In the genomic region with DNA sequence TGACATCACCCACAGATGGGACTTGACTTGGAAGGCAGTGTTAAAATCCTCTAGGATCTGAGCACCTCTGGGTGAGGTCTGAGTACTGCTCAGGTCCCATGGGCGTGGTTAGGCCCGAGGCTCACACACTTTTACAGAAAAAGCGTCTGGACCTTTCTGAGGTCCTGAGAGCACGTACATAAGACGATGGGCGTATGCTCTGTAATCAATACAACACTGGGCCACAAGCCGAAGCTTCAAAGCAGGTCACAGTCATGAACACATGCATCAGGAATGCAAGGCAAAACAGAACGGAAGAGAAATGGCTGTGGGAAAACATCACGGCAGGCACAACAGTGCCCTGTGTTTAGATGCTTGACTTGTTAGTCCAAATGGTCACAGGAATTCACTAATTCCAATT, we compare ENCODE assay signal across 15 cellular contexts.
A peak's percentile ranks its signal among the peaks of the same experiment; 100 is the strongest.
DNase-seq lines count a peak whose midpoint lies in the region; ATAC-seq, FAIRE-seq and TF ChIP-seq lines count a peak whose summit lies in the region.
"Had no signal": no experiment of that assay in that cellular context is flagged by ENCODE, and none has a peak within 500 bp of the region (broad histone marks: within the 10 kb centered on the region; RNA-seq: fewer than 3 reads in every experiment).

No MANE protein-coding gene starts in this region.

- no peak overlapping the region for H3K9ac ChIP-seq in smooth muscle cell (ENCODE audit: low read depth)

- TF ChIP-seq CTCF in foreskin fibroblast (IDR thresholded peaks at IDR 0.05; ENCODE audit: low read depth, low read length) (no peak), smooth muscle cell (IDR thresholded peaks at IDR 0.05; ENCODE audit: borderline replicate concordance, insufficient read depth, poor library complexity, severe bottlenecking) (no peak)

- intact Hi-C loops in activated CD4-positive, alpha-beta memory T cell treated with anti-CD3 and anti-CD28 coated beads for 36 hours (cut with micrococcal nuclease): no loop called here

- no peak for ATAC-seq in GM19397 (IDR thresholded peaks at IDR 0.05; ENCODE audit: unreplicated experiment)
- ATAC-seq: left colon had no signal

- no peak for TF ChIP-seq POLR2A in GM12891 (IDR thresholded peaks at IDR 0.05; ENCODE audit: low read depth, low read length)

- peaks cover 5% of the 10 kb centered on the region for H4K20me1 ChIP-seq in smooth muscle cell (ENCODE audit: low read depth)

- H3K4me1 ChIP-seq in smooth muscle cell (ENCODE audit: low read depth): no peaks in the 10 kb centered on the region

- H2AFZ ChIP-seq in smooth muscle cell (ENCODE audit: low read depth): no peak overlapping the region

- H3K4me3 ChIP-seq in foreskin fibroblast (ENCODE audit: low read depth in 1 of 2, low read length in 2 of 2) (no peak overlapping the region), smooth muscle cell (no peak overlapping the region)
- H3K4me3 ChIP-seq: thoracic aorta had no signal

- H3K27me3 ChIP-seq in smooth muscle cell (ENCODE audit: low read depth): no peaks in the 10 kb centered on the region

- H3K4me1 Mint-ChIP-seq in activated CD4-positive, alpha-beta memory T cell treated with anti-CD3 and anti-CD28 coated beads for 36 hours (ENCODE audit: low read depth): peaks cover 15% of the 10 kb centered on the region
- H3K4me1 Mint-ChIP-seq: neural crest cell had no signal

- WGBS in smooth muscle cell (ENCODE audit: low lambda C conversion rate): 45% methylated on average over 9 of the region's 9 CpGs

- peaks cover 59% of the 10 kb centered on the region for H3K36me3 Mint-ChIP-seq in activated CD4-positive, alpha-beta memory T cell treated with anti-CD3 and anti-CD28 coated beads for 36 hours

- FAIRE-seq in GM12891 (lab: Jason Lieb, UNC): peak; percentile 33

- H3K4me2 ChIP-seq in smooth muscle cell: no peak overlapping the region

- H3K36me3 ChIP-seq in smooth muscle cell (ENCODE audit: low read depth): peaks cover 3% of the 10 kb centered on the region

- CTCF ChIA-PET in activated CD4-positive, alpha-beta memory T cell treated with anti-CD3 and anti-CD28 coated beads for 36 hours (lab: Charles Lee): no interaction called here

- no peaks in the 10 kb centered on the region for H3K9me3 Mint-ChIP-seq in activated CD4-positive, alpha-beta memory T cell treated with anti-CD3 and anti-CD28 coated beads for 36 hours
- H3K9me3 Mint-ChIP-seq: neural crest cell had no signal

- H3K27me3 Mint-ChIP-seq in activated CD4-positive, alpha-beta memory T cell treated with anti-CD3 and anti-CD28 coated beads for 36 hours: no peaks in the 10 kb centered on the region

- peak overlapping the region; percentile 73 for H3K27ac ChIP-seq in smooth muscle cell (ENCODE audit: low read depth)
- H3K27ac ChIP-seq: thoracic aorta had no signal

- no peaks in the 10 kb centered on the region for H3F3A ChIP-seq in smooth muscle cell (ENCODE audit: low read depth)

- no peaks in the 10 kb centered on the region for H3K79me2 ChIP-seq in smooth muscle cell (ENCODE audit: low read depth)

- no peak overlapping the region for H3K4me3 Mint-ChIP-seq in activated CD4-positive, alpha-beta memory T cell treated with anti-CD3 and anti-CD28 coated beads for 36 hours
- H3K4me3 Mint-ChIP-seq: neural crest cell had no signal

- POLR2A ChIA-PET in activated CD4-positive, alpha-beta memory T cell treated with anti-CD3 and anti-CD28 coated beads for 36 hours (lab: Charles Lee): no interaction called here

- DNase-seq in GM12891 (ENCODE audit: insufficient read length, low spot score) (no peak), amniotic stem cell (lab: John Stamatoyannopoulos, UW) (peak; percentile 56), foreskin fibroblast (peak; percentile 65 to 80), smooth muscle cell (lab: John Stamatoyannopoulos, UW; ENCODE audit: unreplicated experiment) (no peak), NAMALWA (ENCODE audit: low spot score) (no peak), medulla oblongata (ENCODE audit: extremely low spot score) (no peak)
- DNase-seq in activated CD4-positive, alpha-beta memory T cell treated with anti-CD3 and anti-CD28 coated beads for 36 hours: no peak
- DNase-seq: effector CD8-positive, alpha-beta T cell; left colon; NCI-H226; OCI-M1; SW 1271 had no signal

- H3K9me3 ChIP-seq in smooth muscle cell (replicated peaks; ENCODE audit: low read depth): no peaks in the 10 kb centered on the region
- H3K9me3 ChIP-seq: thoracic aorta had no signal

- no peak overlapping the region for H3K27ac Mint-ChIP-seq in activated CD4-positive, alpha-beta memory T cell treated with anti-CD3 and anti-CD28 coated beads for 36 hours

TF ChIP-seq in GM12891, 5 proteins besides CTCF, POLR2A, EP300 and RAD21:
- TF ChIP-seq TAF1 (IDR thresholded peaks at IDR 0.05; ENCODE audit: low read depth, low read length): no peak

Comparison
In these comparisons a context has a peak if more than half of its experiments do, and no peak if none do; other contexts are left out.
1. DNase-seq: peak in amniotic stem cell (single experiment) and foreskin fibroblast (2 of 2); none in GM12891 (single experiment), smooth muscle cell (single experiment), NAMALWA (single experiment), medulla oblongata (single experiment) and activated CD4-positive, alpha-beta memory T cell treated with anti-CD3 and anti-CD28 coated beads for 36 hours (single experiment).